1 cellular context compared by ENCODE assay signal in the genomic region with DNA sequence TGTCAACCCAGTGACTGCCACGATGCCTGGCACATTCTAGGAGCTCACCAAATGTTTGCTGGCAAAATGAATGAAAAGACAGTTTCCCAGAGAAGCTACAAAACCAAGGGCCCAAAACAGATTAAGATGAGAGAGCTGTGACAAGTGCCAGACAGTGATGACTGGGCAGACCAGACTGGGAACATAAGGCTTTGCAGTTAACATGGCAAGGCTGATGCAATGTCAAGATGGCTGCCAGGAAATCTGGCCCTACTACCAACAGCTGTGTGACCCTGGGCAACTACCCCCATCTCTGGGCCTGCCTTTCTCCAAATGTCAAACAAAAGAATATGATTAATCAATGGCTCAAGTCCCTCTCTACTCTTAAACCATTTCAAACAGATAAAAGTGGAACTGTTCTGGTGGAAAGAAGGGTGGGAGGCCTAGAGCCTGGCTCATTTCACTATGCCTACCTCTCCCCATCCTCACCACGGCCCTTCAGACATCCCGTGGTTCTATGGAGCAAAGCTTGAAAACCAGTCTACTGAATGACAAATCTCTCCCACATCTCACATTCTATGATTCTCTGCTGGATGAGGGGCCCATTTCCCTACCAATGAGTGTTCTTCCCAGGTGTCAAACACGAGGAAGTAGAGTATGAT.
TF ChIP-seq lines count a peak whose summit lies in the region.

No MANE protein-coding gene starts in this region.

TF ChIP-seq in HEK293, 187 proteins besides CTCF, POLR2A, EP300 and RAD21 (continued from another document):
- TF ChIP-seq, protein P1, sequence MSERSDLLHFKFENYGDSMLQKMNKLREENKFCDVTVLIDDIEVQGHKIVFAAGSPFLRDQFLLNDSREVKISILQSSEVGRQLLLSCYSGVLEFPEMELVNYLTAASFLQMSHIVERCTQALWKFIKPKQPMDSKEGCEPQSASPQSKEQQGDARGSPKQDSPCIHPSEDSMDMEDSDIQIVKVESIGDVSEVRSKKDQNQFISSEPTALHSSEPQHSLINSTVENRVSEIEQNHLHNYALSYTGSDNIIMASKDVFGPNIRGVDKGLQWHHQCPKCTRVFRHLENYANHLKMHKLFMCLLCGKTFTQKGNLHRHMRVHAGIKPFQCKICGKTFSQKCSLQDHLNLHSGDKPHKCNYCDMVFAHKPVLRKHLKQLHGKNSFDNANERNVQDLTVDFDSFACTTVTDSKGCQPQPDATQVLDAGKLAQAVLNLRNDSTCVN (tag by site-specific recombination; optimal IDR thresholded peaks at IDR 0.05): no peak
- TF ChIP-seq ZNF404 (tag by site-specific recombination; IDR thresholded peaks at IDR 0.05): no peak
- no peak for TF ChIP-seq ZNF350 (tag by site-specific recombination; IDR thresholded peaks at IDR 0.05)
- no peak for TF ChIP-seq ZNF549 (tag by site-specific recombination; IDR thresholded peaks at IDR 0.05)
- no peak for TF ChIP-seq SCRT1 (tag by site-specific recombination; IDR thresholded peaks at IDR 0.05; ENCODE audit: borderline replicate concordance)
- no peak for TF ChIP-seq ZNF510 (tag by site-specific recombination; IDR thresholded peaks at IDR 0.05; ENCODE audit: insufficient replicate concordance)
- no peak for TF ChIP-seq ZNF133 (tag by site-specific recombination; IDR thresholded peaks at IDR 0.05)
- TF ChIP-seq ZIC2 (tag by site-specific recombination; IDR thresholded peaks at IDR 0.05): no peak
- TF ChIP-seq, protein P2, sequence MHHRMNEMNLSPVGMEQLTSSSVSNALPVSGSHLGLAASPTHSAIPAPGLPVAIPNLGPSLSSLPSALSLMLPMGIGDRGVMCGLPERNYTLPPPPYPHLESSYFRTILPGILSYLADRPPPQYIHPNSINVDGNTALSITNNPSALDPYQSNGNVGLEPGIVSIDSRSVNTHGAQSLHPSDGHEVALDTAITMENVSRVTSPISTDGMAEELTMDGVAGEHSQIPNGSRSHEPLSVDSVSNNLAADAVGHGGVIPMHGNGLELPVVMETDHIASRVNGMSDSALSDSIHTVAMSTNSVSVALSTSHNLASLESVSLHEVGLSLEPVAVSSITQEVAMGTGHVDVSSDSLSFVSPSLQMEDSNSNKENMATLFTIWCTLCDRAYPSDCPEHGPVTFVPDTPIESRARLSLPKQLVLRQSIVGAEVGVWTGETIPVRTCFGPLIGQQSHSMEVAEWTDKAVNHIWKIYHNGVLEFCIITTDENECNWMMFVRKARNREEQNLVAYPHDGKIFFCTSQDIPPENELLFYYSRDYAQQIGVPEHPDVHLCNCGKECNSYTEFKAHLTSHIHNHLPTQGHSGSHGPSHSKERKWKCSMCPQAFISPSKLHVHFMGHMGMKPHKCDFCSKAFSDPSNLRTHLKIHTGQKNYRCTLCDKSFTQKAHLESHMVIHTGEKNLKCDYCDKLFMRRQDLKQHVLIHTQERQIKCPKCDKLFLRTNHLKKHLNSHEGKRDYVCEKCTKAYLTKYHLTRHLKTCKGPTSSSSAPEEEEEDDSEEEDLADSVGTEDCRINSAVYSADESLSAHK (tag by site-specific recombination; IDR thresholded peaks at IDR 0.05): no peak
- no peak for TF ChIP-seq ZNF629 (tag by site-specific recombination; IDR thresholded peaks at IDR 0.05)
- TF ChIP-seq, protein P3, sequence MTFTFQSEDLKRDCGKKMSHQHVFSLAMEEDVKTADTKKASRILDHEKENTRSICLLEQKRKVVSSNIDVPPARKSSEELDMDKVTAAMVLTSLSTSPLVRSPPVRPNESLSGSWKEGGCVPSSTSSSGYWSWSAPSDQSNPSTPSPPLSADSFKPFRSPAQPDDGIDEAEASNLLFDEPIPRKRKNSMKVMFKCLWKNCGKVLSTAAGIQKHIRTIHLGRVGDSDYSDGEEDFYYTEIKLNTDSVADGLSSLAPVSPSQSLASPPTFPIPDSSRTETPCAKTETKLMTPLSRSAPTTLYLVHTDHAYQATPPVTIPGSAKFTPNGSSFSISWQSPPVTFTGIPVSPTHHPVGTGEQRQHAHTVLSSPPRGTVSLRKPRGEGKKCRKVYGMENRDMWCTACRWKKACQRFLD (tag by site-specific recombination; IDR thresholded peaks at IDR 0.05): no peak
- no peak for TF ChIP-seq GLI4 (tag by site-specific recombination; IDR thresholded peaks at IDR 0.05)
- TF ChIP-seq ZNF48 (tag by site-specific recombination; IDR thresholded peaks at IDR 0.05): no peak
- TF ChIP-seq ZNF169 (tag by site-specific recombination; IDR thresholded peaks at IDR 0.05): no peak
